Comparison of ENCODE assay signal across 25 cellular contexts in the genomic region with DNA sequence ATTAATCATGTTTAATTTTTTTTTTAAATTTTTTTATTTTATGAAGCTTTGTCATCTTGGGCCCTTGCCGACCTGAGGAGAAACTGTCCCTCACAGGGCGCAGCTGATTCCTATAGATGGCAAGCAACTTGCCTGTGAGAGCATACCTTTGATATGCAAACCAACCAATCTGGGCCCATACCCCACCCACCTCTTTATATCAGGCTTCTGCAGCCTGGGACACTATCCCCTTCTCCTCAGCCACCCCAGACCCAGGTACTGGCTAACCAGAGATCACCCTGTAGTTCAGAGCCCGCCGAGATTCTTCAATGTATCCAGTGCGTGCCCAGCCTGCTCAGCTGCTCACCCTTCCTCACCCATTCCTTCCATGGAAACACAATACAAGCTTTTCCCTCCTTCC. TPM values are rescaled to one million over a fixed set of nuclear protein-coding genes. Genes with fewer than 3 reads are reported as not detected.
DNase-seq lines count a peak whose midpoint lies in the region; ATAC-seq, FAIRE-seq and TF ChIP-seq lines count a peak whose summit lies in the region.
"Had no signal": no experiment of that assay in that cellular context is flagged by ENCODE, and none has a peak within 500 bp of the region (broad histone marks: within the 10 kb centered on the region; RNA-seq: fewer than 3 reads in every experiment).

No MANE protein-coding gene starts in this region.

- peaks cover 0 to 6% of the 10 kb centered on the region in 2 experiments; a peak in 1 of 5 replicates for H3K9me3 Mint-ChIP-seq in H9
- no peaks in the 10 kb centered on the region for H3K9me3 Mint-ChIP-seq in activated CD4-positive, alpha-beta T cell treated with anti-CD3 and anti-CD28 coated beads for 36 hours (ENCODE audit: low read depth)
- H3K9me3 Mint-ChIP-seq: CD4-positive, alpha-beta T cell; CD8-positive, alpha-beta T cell had no signal

- H3K9ac ChIP-seq in H9 (ENCODE audit: extremely low read depth, insufficient read length, low read length) (no peak overlapping the region), H1 (replicated peaks in 1 of 4; ENCODE audit: extremely low read depth in 1 of 4, low read depth in 3 of 4, low read length in 3 of 4) (no peak overlapping the region), neuronal stem cell (ENCODE audit: low read depth, low read length, poor library complexity) (no peak overlapping the region)
- H3K9ac ChIP-seq: BLaER1 treated with 17β-estradiol and CSF1 and Interleukin-3, amounts not matched to agents 10 nM and 100 nM had no signal

- no peak overlapping the region for H3K4me3 ChIP-seq in H1 (ENCODE audit: extremely low read depth in 1 of 4, insufficient read depth in 2 of 4, low read depth in 3 of 4, low read length in 4 of 4)
- H3K4me3 ChIP-seq in neuronal stem cell (ENCODE audit: low read length in 2 of 2): no peak overlapping the region
- H3K4me3 ChIP-seq: A549; BLaER1 treated with 17β-estradiol and CSF1 and Interleukin-3, amounts not matched to agents 10 nM and 100 nM; GM12878 had no signal

- no peak overlapping the region for H3T11ph ChIP-seq in H9 (ENCODE audit: low read length)

- TF ChIP-seq POLR2A in H1 (IDR thresholded peaks at IDR 0.05; ENCODE audit: control extremely low read depth in 1 of 2, low read depth in 2 of 2, low read length in 2 of 2): no peak

- no peak overlapping the region for H3K27ac ChIP-seq in H9 (ENCODE audit: insufficient read length, low read depth, low read length)
- no peak overlapping the region for H3K27ac ChIP-seq in H1 (ENCODE audit: low read depth, low read length)
- H3K27ac ChIP-seq in neuronal stem cell (replicated peaks; ENCODE audit: low read length): no peak overlapping the region
- H3K27ac ChIP-seq: 22Rv1; A549; BLaER1 treated with 17β-estradiol and CSF1 and Interleukin-3, amounts not matched to agents 10 nM and 100 nM; C4-2B had no signal

- H3K4me2 ChIP-seq in H9 (ENCODE audit: insufficient read depth, insufficient read length, low read length) (no peak overlapping the region), H1 (ENCODE audit: insufficient read depth in 1 of 2, low read depth in 2 of 2, low read length in 2 of 2) (no peak overlapping the region), neuronal stem cell (ENCODE audit: insufficient read depth, low read length, poor library complexity, severe bottlenecking) (no peak overlapping the region)
- H3K4me2 ChIP-seq: A549; BLaER1 treated with 17β-estradiol and CSF1 and Interleukin-3, amounts not matched to agents 10 nM and 100 nM had no signal

- no peak for TF ChIP-seq RAD21 in H1 (IDR thresholded peaks at IDR 0.05 in 1 of 2, conservative IDR thresholded peaks at IDR 0.05 in 1 of 2; ENCODE audit: low read depth in 2 of 2, low read length in 2 of 2)

- no peak for ATAC-seq in activated CD4-positive, alpha-beta T cell treated with anti-CD3 and anti-CD28 coated beads for 36 hours
- no peak for ATAC-seq in T-helper 17 cell
- ATAC-seq: A549; CD8-positive, alpha-beta T cell; GM12878 had no signal

- H3K14ac ChIP-seq in H9 (ENCODE audit: insufficient read depth, low read length) (no peak overlapping the region), H1 (ENCODE audit: insufficient read length) (no peak overlapping the region), neuronal stem cell (ENCODE audit: low read length) (no peak overlapping the region)

- H4K91ac ChIP-seq in H9 (ENCODE audit: insufficient read length, low read depth, low read length) (no peak overlapping the region), H1 (replicated peaks; ENCODE audit: insufficient read length, low read length) (no peak overlapping the region), neuronal stem cell (ENCODE audit: low read depth, low read length, poor library complexity) (no peak overlapping the region)

- H3K18ac ChIP-seq in H9 (ENCODE audit: insufficient read length, low read depth, low read length) (no peak overlapping the region), H1 (ENCODE audit: extremely low read depth, low read length) (no peak overlapping the region), neuronal stem cell (ENCODE audit: low read length) (peak overlapping the region; percentile 27)

- H2BK12ac ChIP-seq in H9 (ENCODE audit: insufficient read length, low read depth, low read length) (no peak overlapping the region), H1 (ENCODE audit: low read depth, low read length) (no peak overlapping the region), neuronal stem cell (ENCODE audit: low read length) (no peak overlapping the region)

- TF ChIP-seq CTCF in H9 (conservative IDR thresholded peaks at IDR 0.05) (no peak), H1 (IDR thresholded peaks at IDR 0.05; ENCODE audit: control extremely low read depth in 1 of 3, insufficient read depth in 1 of 3, low read depth in 1 of 3, low read length in 3 of 3) (no peak)

- H3K9me3 ChIP-seq in H9 (ENCODE audit: control insufficient read depth, low read depth, low read length) (no peaks in the 10 kb centered on the region), H1 (ENCODE audit: insufficient read depth in 2 of 2, low read depth in 1 of 2, low read length in 1 of 2) (0 out of 4 replicates have a peak, but pooled peaks cover 0 to 2% of the 10 kb centered on the region in 2 experiments), neuronal stem cell (replicated peaks in 1 of 2; ENCODE audit: control insufficient read depth in 2 of 2, insufficient read depth in 1 of 2, low read depth in 1 of 2, low read length in 2 of 2) (peaks cover 2 to 3% of the 10 kb centered on the region in 2 donors), T-helper 17 cell (ENCODE audit: control insufficient read depth, low read length, poor library complexity, severe bottlenecking) (no peaks in the 10 kb centered on the region)
- H3K9me3 ChIP-seq: A549; BLaER1 treated with 17β-estradiol and CSF1 and Interleukin-3, amounts not matched to agents 10 nM and 100 nM; Caco-2 had no signal

- H2AFZ ChIP-seq in H9 (ENCODE audit: low read length) (no peak overlapping the region), H1 (ENCODE audit: low read length) (peak overlapping the region; percentile 64; the same call in 1 of the 2 replicates), neuronal stem cell (ENCODE audit: low read length) (no peak overlapping the region)

- no peak for FAIRE-seq in H1 (lab: Jason Lieb, UNC)
- FAIRE-seq: A549, D721Med, GM12878, GM12892, GM18507 had no signal

- H3K23ac ChIP-seq in H9 (ENCODE audit: insufficient read length, low read depth, low read length) (no peak overlapping the region), H1 (ENCODE audit: insufficient read length) (no peak overlapping the region), neuronal stem cell (ENCODE audit: low read depth, low read length, poor library complexity) (no peak overlapping the region)

- H3K27me3 Mint-ChIP-seq in H9 (ENCODE audit: low read depth) (peaks cover 3% of the 10 kb centered on the region; the same call in 1 of the 2 replicates), T-helper 17 cell (peaks cover 30% of the 10 kb centered on the region)
- peaks cover 10% of the 10 kb centered on the region for H3K27me3 Mint-ChIP-seq in activated CD4-positive, alpha-beta T cell treated with anti-CD3 and anti-CD28 coated beads for 36 hours

- H2BK5ac ChIP-seq in H9 (ENCODE audit: insufficient read length, low read length) (no peak overlapping the region), H1 (ENCODE audit: low read depth, low read length) (no peak overlapping the region), neuronal stem cell (ENCODE audit: low read length) (no peak overlapping the region)

- no peak overlapping the region for H2BK20ac ChIP-seq in H9 (ENCODE audit: low read depth, low read length, poor library complexity, severe bottlenecking)
- no peak overlapping the region for H2BK20ac ChIP-seq in H1 (ENCODE audit: low read length)

- no peak overlapping the region for H2AK5ac ChIP-seq in H9 (ENCODE audit: insufficient read length, low read length)
- H2AK5ac ChIP-seq in H1 (ENCODE audit: low read depth, low read length): no peak overlapping the region
- H2AK5ac ChIP-seq in neuronal stem cell (ENCODE audit: low read depth, low read length): no peak overlapping the region

- no peak for TF ChIP-seq EP300 in H1 (IDR thresholded peaks at IDR 0.05; ENCODE audit: borderline replicate concordance in 1 of 2, low read depth in 2 of 2, low read length in 2 of 2)

- CTCF ChIA-PET in H1 (lab: Charles Lee; ENCODE audit: partially characterized antibody): interaction anchor here (2.7 kb wide), 1 partner anchor 142 kb away, joined by 22 read pairs; no protein-coding TSS in a partner anchor
- CTCF ChIA-PET in activated CD4-positive, alpha-beta T cell treated with anti-CD3 and anti-CD28 coated beads for 36 hours (lab: Charles Lee): no interaction called here

- intact Hi-C loops in activated CD4-positive, alpha-beta T cell treated with anti-CD3 and anti-CD28 coated beads for 36 hours (cut with DNase I, micrococcal nuclease): no loop called here

- H3K4me1 Mint-ChIP-seq in H9 (peaks cover 6% of the 10 kb centered on the region in 2 experiments), T-helper 17 cell (no peaks in the 10 kb centered on the region)
- no peaks in the 10 kb centered on the region for H3K4me1 Mint-ChIP-seq in activated CD4-positive, alpha-beta T cell treated with anti-CD3 and anti-CD28 coated beads for 36 hours
- H3K4me1 Mint-ChIP-seq: B cell had no signal

- H2BK15ac ChIP-seq in H9 (ENCODE audit: low read depth, low read length) (no peak overlapping the region), H1 (ENCODE audit: low read length) (no peak overlapping the region), neuronal stem cell (ENCODE audit: low read length) (no peak overlapping the region)

- DNase-seq in ELF-1 (ENCODE audit: low read depth, low spot score) (peak; percentile 10), H9 (peak; percentile 49), H1 (ENCODE audit: low read depth in 1 of 2, low spot score in 2 of 2) (no peak), neuronal stem cell (ENCODE audit: low spot score) (no peak), SW480 (ENCODE audit: low spot score) (no peak), T-helper 17 cell (no peak)
- DNase-seq in activated CD4-positive, alpha-beta T cell treated with anti-CD3 and anti-CD28 coated beads for 36 hours: no peak
- DNase-seq: AML-193; Caco-2; Calu3; CD4-positive, alpha-beta T cell; CD8-positive, alpha-beta T cell; DMS79 treated with DMSO at 0.1 percent for 48 hours; GDM1 had no signal

- H3K27ac Mint-ChIP-seq in H9 (no peak overlapping the region; a peak in 1 of 7 replicates), T-helper 17 cell (no peak overlapping the region)
- no peak overlapping the region for H3K27ac Mint-ChIP-seq in activated CD4-positive, alpha-beta T cell treated with anti-CD3 and anti-CD28 coated beads for 36 hours
- H3K27ac Mint-ChIP-seq: B cell; CD4-positive, alpha-beta T cell; CD8-positive, alpha-beta T cell had no signal

- no CpG with 5 or more reads among the region's 5 CpGs for WGBS in H9 (ENCODE audit: extremely low coverage, insufficient read length, low lambda C conversion rate)
- 78% methylated on average over 5 of the region's 5 CpGs; no CpG with 5 or more reads in 1 of the 2 experiments for WGBS in H1 (ENCODE audit: extremely low coverage in 1 of 2, insufficient coverage in 1 of 2, insufficient read length in 1 of 2, insufficient replicate concordance in 2 of 2, low coverage in 1 of 2, low lambda C conversion rate in 2 of 2, missing lambda C conversion rate in 1 of 2), 2 experiments
- WGBS in neuronal stem cell (ENCODE audit: extremely low coverage in 2 of 2, insufficient read length in 2 of 2, insufficient replicate concordance in 1 of 2), 2 donors: no CpG with 5 or more reads among the region's 5 CpGs

- H3K36me3 Mint-ChIP-seq in H9 (ENCODE audit: insufficient read depth in 1 of 3, low read depth in 3 of 3) (no peaks in the 10 kb centered on the region), T-helper 17 cell (ENCODE audit: low read depth) (peaks cover 4% of the 10 kb centered on the region)
- H3K36me3 Mint-ChIP-seq in activated CD4-positive, alpha-beta T cell treated with anti-CD3 and anti-CD28 coated beads for 36 hours (ENCODE audit: low read depth): no peaks in the 10 kb centered on the region
- H3K36me3 Mint-ChIP-seq: CD8-positive, alpha-beta T cell had no signal

- no peaks in the 10 kb centered on the region for H3K4me1 ChIP-seq in H9 (ENCODE audit: insufficient read depth, low read length)
- H3K4me1 ChIP-seq in H1 (replicated peaks in 1 of 4; ENCODE audit: control insufficient read depth in 3 of 4, insufficient read depth in 4 of 4, low read length in 3 of 4): peaks cover 0 to 3% (median 0%) of the 10 kb centered on the region in 4 experiments; a peak in 1 of 7 replicates
- H3K4me1 ChIP-seq in neuronal stem cell (ENCODE audit: control insufficient read depth in 2 of 2, insufficient read depth in 1 of 2, low read depth in 1 of 2, low read length in 2 of 2): no peaks in the 10 kb centered on the region
- H3K4me1 ChIP-seq: A549; BLaER1 treated with 17β-estradiol and CSF1 and Interleukin-3, amounts not matched to agents 10 nM and 100 nM; Caco-2 had no signal

- no peaks in the 10 kb centered on the region for H4K20me1 ChIP-seq in H9 (ENCODE audit: control insufficient read depth, insufficient read depth, insufficient read length)
- H4K20me1 ChIP-seq in H1 (replicated peaks in 1 of 2; ENCODE audit: control insufficient read depth in 1 of 2, insufficient read depth in 2 of 2, low read length in 2 of 2): no peaks in the 10 kb centered on the region
- H4K20me1 ChIP-seq: BLaER1 treated with 17β-estradiol and CSF1 and Interleukin-3, amounts not matched to agents 10 nM and 100 nM had no signal

- POLR2A ChIA-PET in H1 (lab: Charles Lee; ENCODE audit: partially characterized antibody): interaction anchor here (1.4 kb wide), 1 partner anchor 18 kb away, joined by 3 read pairs; a partner anchor contains a TSS
- POLR2A ChIA-PET in activated CD4-positive, alpha-beta T cell treated with anti-CD3 and anti-CD28 coated beads for 36 hours (lab: Charles Lee): no interaction called here

- no peak overlapping the region for H2BK120ac ChIP-seq in H9 (ENCODE audit: low read depth, low read length, poor library complexity, severe bottlenecking)
- no peak overlapping the region for H2BK120ac ChIP-seq in H1 (replicated peaks; ENCODE audit: low read depth, low read length)
- H2BK120ac ChIP-seq in neuronal stem cell (ENCODE audit: low read depth, low read length): no peak overlapping the region

- no peak overlapping the region for H4K5ac ChIP-seq in H9 (ENCODE audit: insufficient read length, low read depth, low read length)
- H4K5ac ChIP-seq in H1 (ENCODE audit: insufficient read length, low read depth, low read length): no peak overlapping the region

- no peak overlapping the region for H3K56ac ChIP-seq in H9 (ENCODE audit: insufficient read length, low read depth, low read length)
- no peak overlapping the region for H3K56ac ChIP-seq in H1 (replicated peaks; ENCODE audit: insufficient read length, low read depth, low read length)

- H3K27me3 ChIP-seq in H9 (ENCODE audit: insufficient read depth, low read length) (no peaks in the 10 kb centered on the region), H1 (replicated peaks in 1 of 4; ENCODE audit: control insufficient read depth in 3 of 4, extremely low read depth in 1 of 4, insufficient read depth in 3 of 4, low read length in 3 of 4) (no peaks in the 10 kb centered on the region), neuronal stem cell (ENCODE audit: control insufficient read depth in 3 of 3, insufficient read depth in 3 of 3, low read depth in 1 of 3, low read length in 3 of 3) (peaks cover 0 to 24% (median 0%) of the 10 kb centered on the region in 3 experiments)
- H3K27me3 ChIP-seq: BLaER1 treated with 17β-estradiol and CSF1 and Interleukin-3, amounts not matched to agents 10 nM and 100 nM had no signal

- no peaks in the 10 kb centered on the region for H3K79me2 ChIP-seq in H9 (ENCODE audit: insufficient read depth, low read length)
- no peaks in the 10 kb centered on the region for H3K79me2 ChIP-seq in H1 (ENCODE audit: control insufficient read depth in 1 of 2, insufficient read depth in 2 of 2, low read length in 2 of 2)

- no peak overlapping the region for H3K4ac ChIP-seq in H9 (ENCODE audit: low read depth, low read length)
- no peak overlapping the region for H3K4ac ChIP-seq in H1 (replicated peaks; ENCODE audit: insufficient read length, low read depth, low read length)
- no peak overlapping the region for H3K4ac ChIP-seq in neuronal stem cell (ENCODE audit: low read length)

- H3K36me3 ChIP-seq in H1 (ENCODE audit: control insufficient read depth in 2 of 4, insufficient read depth in 4 of 4, low read length in 3 of 4): no peaks in the 10 kb centered on the region
- H3K36me3 ChIP-seq in neuronal stem cell (replicated peaks in 1 of 2; ENCODE audit: control insufficient read depth in 2 of 2, insufficient read depth in 2 of 2, low read length in 2 of 2): peaks cover 0 to 1% of the 10 kb centered on the region in 2 donors
- H3K36me3 ChIP-seq: BLaER1 treated with 17β-estradiol and CSF1 and Interleukin-3, amounts not matched to agents 10 nM and 100 nM had no signal

- H3K79me1 ChIP-seq in H9 (ENCODE audit: insufficient read depth, low read depth, low read length, poor library complexity, severe bottlenecking) (no peaks in the 10 kb centered on the region), H1 (ENCODE audit: low read depth, low read length) (no peaks in the 10 kb centered on the region), neuronal stem cell (ENCODE audit: low read depth, low read length) (no peaks in the 10 kb centered on the region)

- no peaks in the 10 kb centered on the region for H3K23me2 ChIP-seq in H9 (ENCODE audit: insufficient read length, low read depth, low read length, poor library complexity, severe bottlenecking)
- H3K23me2 ChIP-seq in H1 (ENCODE audit: low read depth, low read length): no peaks in the 10 kb centered on the region

- no peak overlapping the region for H4K8ac ChIP-seq in H9 (replicated peaks; ENCODE audit: insufficient read length, low read depth, low read length)
- no peak overlapping the region for H4K8ac ChIP-seq in H1 (ENCODE audit: extremely low read depth, insufficient read depth, low read length)
- H4K8ac ChIP-seq in neuronal stem cell (ENCODE audit: low read depth, low read length): no peak overlapping the region

- H3K4me3 Mint-ChIP-seq in H9 (no peak overlapping the region), T-helper 17 cell (no peak overlapping the region)
- H3K4me3 Mint-ChIP-seq in activated CD4-positive, alpha-beta T cell treated with anti-CD3 and anti-CD28 coated beads for 36 hours: no peak overlapping the region
- H3K4me3 Mint-ChIP-seq: B cell; CD4-positive, alpha-beta T cell; CD8-positive, alpha-beta T cell had no signal

RNA-seq across cellular contexts. Expression of a gene that starts 18.7 kb away (rescaled TPM):
- total RNA-seq in H9 (2021) (13.6 and 14.8 TPM in 2 replicates), T-helper 17 cell (10 to 100 TPM; 14.1 to 14.8 TPM)
- 18.7 and 19.0 TPM in 2 replicates for total RNA-seq in H1 (2021; fragmentation: NEBNext Ultra II Directional; extraction: Animal tissue kit (Norgen Biotek cat#: 25700))
- 7.1 and 7.3 TPM in 2 replicates for polyA plus RNA-seq in H1 (2011; rRNA removed)
- 9.2 TPM for polyA plus RNA-seq in H1 (2011; cell fraction: cytosol; rRNA removed)
- polyA plus RNA-seq in H1 (2011; cell fraction: nucleus; rRNA removed): 13.1 TPM
- 7.2 to 10.5 TPM (median 8.0 TPM) in 4 replicates for polyA plus RNA-seq in H1 (2012, experiment 1 of 2)
- polyA plus RNA-seq in H1 (2012, experiment 2 of 2): 0.67 TPM
- 18.6 TPM for polyA plus RNA-seq in H1 (2013, experiment 1 of 2)
- polyA plus RNA-seq in H1 (2013, experiment 2 of 2): 17.0 TPM
- 4.3 and 5.4 TPM in 2 replicates for polyA minus RNA-seq in H1 (2011; rRNA and poly(A)+ RNA removed)
- polyA minus RNA-seq in H1 (2011; cell fraction: cytosol; rRNA and poly(A)+ RNA removed): 11.8 TPM
- polyA minus RNA-seq in H1 (2011; cell fraction: nucleus; rRNA and poly(A)+ RNA removed): 24.8 TPM
- polyA plus RNA-seq in neuronal stem cell (2013, experiment 1 of 2): 22.6 TPM
- polyA plus RNA-seq in neuronal stem cell (2013, experiment 2 of 2): 23.7 TPM
- total RNA-seq in activated CD4-positive, alpha-beta T cell treated with anti-CD3 and anti-CD28 coated beads for 36 hours: 10 to 100 TPM; 25.5 to 33.2 TPM

RNA-seq across cellular contexts. Expression of a gene that starts 58.7 kb away (rescaled TPM):
- total RNA-seq in H9 (2021): not detected in 2 replicates
- total RNA-seq in H1 (2021; fragmentation: NEBNext Ultra II Directional; extraction: Animal tissue kit (Norgen Biotek cat#: 25700)): not detected in 2 replicates
- 0.30 and 0.42 TPM in 2 replicates for polyA plus RNA-seq in H1 (2011; rRNA removed)
- 0.21 TPM for polyA plus RNA-seq in H1 (2011; cell fraction: cytosol; rRNA removed)
- polyA plus RNA-seq in H1 (2011; cell fraction: nucleus; rRNA removed): 0.68 TPM
- 0.47 to 2.6 TPM (median 1.6 TPM) in 4 replicates for polyA plus RNA-seq in H1 (2012, experiment 1 of 2)
- 0.33 TPM for polyA plus RNA-seq in H1 (2012, experiment 2 of 2)
- 0.26 TPM for polyA plus RNA-seq in H1 (2013, experiment 1 of 2)
- 0.13 TPM for polyA plus RNA-seq in H1 (2013, experiment 2 of 2)
- polyA minus RNA-seq in H1 (2011; rRNA and poly(A)+ RNA removed): 0.13 and 0.17 TPM in 2 replicates
- not detected for polyA minus RNA-seq in H1 (2011; cell fraction: cytosol; rRNA and poly(A)+ RNA removed)
- polyA minus RNA-seq in H1 (2011; cell fraction: nucleus; rRNA and poly(A)+ RNA removed): not detected
- 0.06 TPM for polyA plus RNA-seq in neuronal stem cell (2013, experiment 1 of 2)
- 0.07 TPM for polyA plus RNA-seq in neuronal stem cell (2013, experiment 2 of 2)
- under 1 TPM; 0.23 to 0.27 TPM for total RNA-seq in activated CD4-positive, alpha-beta T cell treated with anti-CD3 and anti-CD28 coated beads for 36 hours
- under 1 TPM in 1 of 2 donors, not detected in 1; 0.50 TPM for total RNA-seq in T-helper 17 cell
- total RNA-seq: A172; Caco-2; Calu3; CD4-positive, alpha-beta T cell; CD8-positive, alpha-beta T cell; GM12878 had no signal
- polyA plus RNA-seq: A549, BJ had no signal

Comparison
In these comparisons a context has a peak if more than half of its experiments do, and no peak if none do; other contexts are left out.
1. DNase-seq: peak in ELF-1 (single experiment) and H9 (single experiment); none in H1 (0 of 2), neuronal stem cell (single experiment), SW480 (single experiment), activated CD4-positive, alpha-beta T cell treated with anti-CD3 and anti-CD28 coated beads for 36 hours (single experiment) and T-helper 17 cell (0 of 3).